ENCODE assay signal across 14 cellular contexts in the genomic region with DNA sequence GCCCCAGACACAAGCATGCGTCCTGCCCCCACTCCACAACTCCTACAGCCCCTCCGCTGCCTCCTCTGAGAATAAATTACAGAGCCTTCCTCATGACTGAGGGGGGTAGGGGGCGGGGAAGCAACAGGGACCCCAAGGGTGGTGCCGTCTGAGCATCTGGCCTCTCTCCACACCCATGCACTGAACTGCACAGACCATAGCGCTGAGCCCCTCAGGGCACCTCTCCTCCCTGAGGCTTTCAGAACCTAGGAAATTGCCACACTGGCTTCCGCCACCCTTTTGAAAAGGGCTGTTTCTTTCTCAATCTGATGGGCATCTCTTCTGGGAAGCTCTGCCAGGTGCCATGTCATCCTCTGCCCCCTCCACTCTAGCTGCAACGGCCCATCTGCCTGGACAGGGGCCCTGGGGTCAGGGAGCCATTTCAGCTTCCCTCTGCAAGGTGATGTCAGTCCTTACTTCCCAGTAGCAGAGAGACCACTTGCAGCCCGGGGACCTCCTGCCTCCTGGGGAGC. TPM values are rescaled to one million over a fixed set of nuclear protein-coding genes. Genes with fewer than 3 reads are reported as not detected.
DNase-seq lines count a peak whose midpoint lies in the region; ATAC-seq and TF ChIP-seq lines count a peak whose summit lies in the region.
"Had no signal": no experiment of that assay in that cellular context is flagged by ENCODE, and none has a peak within 500 bp of the region (broad histone marks: within the 10 kb centered on the region; RNA-seq: fewer than 3 reads in every experiment).

No MANE protein-coding gene starts in this region.

- H3K4me1 Mint-ChIP-seq in activated CD8-positive, alpha-beta T cell treated with anti-CD3 and anti-CD28 coated beads, Interleukin-2, amount 10 ng/mL, durations not matched to agents 7 days and 5 days (ENCODE audit: low read depth): peaks cover 85% of the 10 kb centered on the region

- H3K9me3 Mint-ChIP-seq in activated CD8-positive, alpha-beta T cell treated with anti-CD3 and anti-CD28 coated beads, Interleukin-2, amount 10 ng/mL, durations not matched to agents 7 days and 5 days (ENCODE audit: insufficient read depth): peaks cover 16% of the 10 kb centered on the region

- POLR2A ChIA-PET in activated CD8-positive, alpha-beta T cell treated with anti-CD3 and anti-CD28 coated beads, Interleukin-2, amount 10 ng/mL, durations not matched to agents 7 days and 5 days (lab: Charles Lee): interaction anchor here (0.7 to 1.1 kb wide), 3 partner anchors 14 to 563 kb away, joined by 3 to 5 read pairs (median 3); no protein-coding TSS in a partner anchor

- WGBS in right lobe of liver (ENCODE audit: insufficient coverage, low coverage, low lambda C conversion rate, missing lambda C conversion rate): 0% methylated on average over 1 of the region's 8 CpGs

- ATAC-seq in activated CD8-positive, alpha-beta T cell treated with anti-CD3 and anti-CD28 coated beads, Interleukin-2, amount 10 ng/mL, durations not matched to agents 7 days and 5 days: no peak
- ATAC-seq in right lobe of liver: peak; percentile 5 to 49 (median 36)

- DNase-seq in activated effector memory CD4-positive, alpha-beta T cell treated with anti-CD3 and anti-CD28 coated beads, Interleukin-2, amount 50 U/mL, for 16 hours: peak; percentile 55
- DNase-seq in activated effector memory CD4-positive, alpha-beta T cell treated with Interleukin-2 at 50 U/mL for 16 hours: no peak
- DNase-seq in activated CD8-positive, alpha-beta T cell treated with anti-CD3 and anti-CD28 coated beads, Interleukin-2, amount 10 ng/mL, durations not matched to agents 7 days and 5 days: no peak
- DNase-seq in right lobe of liver (peak in 2 of 3 donors; percentile 49 to 80), vagina (ENCODE audit: extremely low spot score in 2 of 2) (peak; percentile 70 to 81), NCI-H82 (lab: John Stamatoyannopoulos, UW) (no peak), DMS 273 (lab: John Stamatoyannopoulos, UW; ENCODE audit: unreplicated experiment) (no peak), 8988T (no peak)
- DNase-seq: DMS79 treated with DMSO at 0.1 percent for 48 hours, mesenchymal stem cell, NCI-H1417 treated with DMSO at 0.1 percent for 48 hours, psoas muscle had no signal

- intact Hi-C loops in right lobe of liver (cut with DNase I): no loop called here
- intact Hi-C loops in vagina (cut with DNase I): no loop called here

- H3K36me3 ChIP-seq in right lobe of liver (peaks cover 0 to 2% (median 0%) of the 10 kb centered on the region in 4 donors), vagina (no peaks in the 10 kb centered on the region)
- H3K36me3 ChIP-seq: ascending aorta had no signal

- H3K27me3 ChIP-seq in right lobe of liver (no peaks in the 10 kb centered on the region), vagina (no peaks in the 10 kb centered on the region)
- H3K27me3 ChIP-seq: ascending aorta had no signal

- no peaks in the 10 kb centered on the region for H3K27me3 Mint-ChIP-seq in activated CD8-positive, alpha-beta T cell treated with anti-CD3 and anti-CD28 coated beads, Interleukin-2, amount 10 ng/mL, durations not matched to agents 7 days and 5 days (ENCODE audit: low read depth)

- no peaks in the 10 kb centered on the region for H3K9me3 ChIP-seq in right lobe of liver
- H3K9me3 ChIP-seq in vagina: no peaks in the 10 kb centered on the region
- H3K9me3 ChIP-seq: psoas muscle had no signal

- TF ChIP-seq CTCF in right lobe of liver (IDR thresholded peaks at IDR 0.05) (no peak), vagina (IDR thresholded peaks at IDR 0.05) (no peak)

- H3K27ac ChIP-seq in right lobe of liver (no peak overlapping the region), vagina (no peak overlapping the region)
- H3K27ac ChIP-seq: ascending aorta, psoas muscle had no signal

- H3K4me1 ChIP-seq in right lobe of liver (peaks cover 0 to 26% (median 0%) of the 10 kb centered on the region in 4 donors), vagina (no peaks in the 10 kb centered on the region)
- H3K4me1 ChIP-seq: ascending aorta, psoas muscle had no signal

- peak overlapping the region; percentile 10 for H3K4me3 Mint-ChIP-seq in activated CD8-positive, alpha-beta T cell treated with anti-CD3 and anti-CD28 coated beads, Interleukin-2, amount 10 ng/mL, durations not matched to agents 7 days and 5 days

- CTCF ChIA-PET in activated CD8-positive, alpha-beta T cell treated with anti-CD3 and anti-CD28 coated beads, Interleukin-2, amount 10 ng/mL, durations not matched to agents 7 days and 5 days (lab: Charles Lee): interaction anchor here (7.1 kb wide), 1 partner anchor 20 kb away, joined by 39 read pairs; no protein-coding TSS in a partner anchor

- H3K36me3 Mint-ChIP-seq in activated CD8-positive, alpha-beta T cell treated with anti-CD3 and anti-CD28 coated beads, Interleukin-2, amount 10 ng/mL, durations not matched to agents 7 days and 5 days (ENCODE audit: low read depth): peaks cover 56% of the 10 kb centered on the region

- TF ChIP-seq POLR2A in right lobe of liver (IDR thresholded peaks at IDR 0.05) (no peak), vagina (IDR thresholded peaks at IDR 0.05) (no peak)

- no peak overlapping the region for H3K4me3 ChIP-seq in right lobe of liver
- H3K4me3 ChIP-seq in vagina: no peak overlapping the region
- H3K4me3 ChIP-seq: ascending aorta, psoas muscle had no signal

- H3K27ac Mint-ChIP-seq in activated CD8-positive, alpha-beta T cell treated with anti-CD3 and anti-CD28 coated beads, Interleukin-2, amount 10 ng/mL, durations not matched to agents 7 days and 5 days: peak overlapping the region; percentile 98

RNA-seq across cellular contexts. Expression of gene CST7, which starts 2.5 kb away (rescaled TPM):
- total RNA-seq in activated CD8-positive, alpha-beta T cell treated with anti-CD3 and anti-CD28 coated beads, Interleukin-2, amount 10 ng/mL, durations not matched to agents 7 days and 5 days: 10 to 100 TPM; 43.9 to 47.5 TPM
- total RNA-seq in right lobe of liver (1 to 10 TPM; 1.1 to 4.6 (median 1.5) TPM), vagina (3.7 TPM)
- total RNA-seq: ascending aorta, urinary bladder had no signal

RNA-seq across cellular contexts. Expression of gene APMAP, which starts 41.0 kb away (rescaled TPM):
- 10 to 100 TPM; 43.2 to 44.0 TPM for total RNA-seq in activated CD8-positive, alpha-beta T cell treated with anti-CD3 and anti-CD28 coated beads, Interleukin-2, amount 10 ng/mL, durations not matched to agents 7 days and 5 days
- total RNA-seq in right lobe of liver: 100 to 1,000 TPM; 130 to 210 (median 140) TPM
- total RNA-seq in vagina: 29.7 TPM

Comparison
In these comparisons a context has a peak if more than half of its experiments do, and no peak if none do; other contexts are left out.
1. DNase-seq: peak in activated effector memory CD4-positive, alpha-beta T cell treated with anti-CD3 and anti-CD28 coated beads, Interleukin-2, amount 50 U/mL, for 16 hours (single experiment), right lobe of liver (2 of 3) and vagina (2 of 2); none in activated effector memory CD4-positive, alpha-beta T cell treated with Interleukin-2 at 50 U/mL for 16 hours (single experiment), activated CD8-positive, alpha-beta T cell treated with anti-CD3 and anti-CD28 coated beads, Interleukin-2, amount 10 ng/mL, durations not matched to agents 7 days and 5 days (single experiment), NCI-H82 (single experiment), DMS 273 (single experiment) and 8988T (single experiment).